7 cellular contexts compared by ENCODE assay signal in the genomic region with DNA sequence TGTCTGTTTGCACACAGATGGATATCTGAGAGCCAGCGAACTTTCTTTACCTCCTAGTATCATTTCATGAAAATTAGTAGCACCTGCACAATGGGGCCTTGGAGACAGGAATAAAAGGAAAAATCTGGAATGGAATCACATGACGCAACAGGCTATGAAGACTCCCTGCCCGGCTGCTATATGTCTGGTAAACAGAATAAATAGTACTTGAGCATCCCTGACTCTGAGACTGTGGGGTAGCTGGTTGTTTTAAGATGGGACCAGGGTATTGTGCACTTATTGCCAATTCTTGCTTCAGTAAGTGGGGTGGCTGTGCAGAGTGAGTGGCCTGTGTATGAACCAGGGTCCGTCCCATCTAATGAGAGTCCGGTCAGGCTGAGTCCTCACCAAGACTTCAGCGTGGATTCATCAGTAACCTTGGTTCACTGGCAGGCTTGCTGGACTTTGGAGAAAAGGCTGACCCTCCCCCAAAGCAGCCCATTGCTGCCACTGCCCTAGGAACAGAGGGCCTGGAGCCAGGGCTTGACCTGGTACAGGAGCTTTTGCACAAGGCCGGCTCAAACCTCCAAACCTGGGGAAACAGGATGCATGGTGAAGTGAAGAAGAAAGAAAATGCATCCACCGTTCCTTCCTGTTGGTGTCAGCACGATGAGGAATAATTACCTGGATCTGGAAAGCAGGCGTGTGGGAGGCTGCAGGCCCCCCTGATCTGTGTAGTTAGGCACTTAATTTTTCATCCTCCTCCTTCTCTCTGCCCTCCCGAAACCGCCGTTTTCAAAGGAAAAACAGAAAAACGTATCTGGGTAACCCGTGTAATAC.
A peak's percentile ranks its signal among the peaks of the same experiment; 100 is the strongest.
DNase-seq lines count a peak whose midpoint lies in the region; ATAC-seq and TF ChIP-seq lines count a peak whose summit lies in the region.

No MANE protein-coding gene starts in this region.

- peak overlapping the region; percentile 56 for H2AFZ ChIP-seq in IMR-90 (replicated peaks; ENCODE audit: low read length, poor library complexity)

- peaks cover 6% of the 10 kb centered on the region; the same call in 1 of the 2 replicates for H3K36me3 ChIP-seq in IMR-90 (ENCODE audit: control insufficient read depth, insufficient read depth, low read length)

- no peak for TF ChIP-seq CTCF in IMR-90 (conservative IDR thresholded peaks at IDR 0.05; ENCODE audit: low read depth, low read length)

- no peak for TF ChIP-seq RAD21 in IMR-90 (IDR thresholded peaks at IDR 0.05; ENCODE audit: low read length)

- H3K56ac ChIP-seq in IMR-90 (ENCODE audit: extremely low read depth, insufficient read depth, low read length): peak overlapping the region; percentile 38; the same call in 1 of the 2 replicates

- H3K4me2 ChIP-seq in IMR-90 (ENCODE audit: low read depth, low read length): peak overlapping the region; percentile 92

- H3K79me1 ChIP-seq in IMR-90 (ENCODE audit: low read depth in 1 of 2, low read length in 2 of 2): peaks cover 8 to 65% of the 10 kb centered on the region in 2 experiments

- H4K8ac ChIP-seq in IMR-90 (ENCODE audit: low read depth in 2 of 2, low read length in 2 of 2): peak overlapping the region; percentile 86 to 91; a peak in 3 of 4 replicates

- H3K4me3 ChIP-seq in IMR-90 (ENCODE audit: insufficient read depth, low read depth, low read length): no peak overlapping the region

- dilution Hi-C loops in IMR-90 (cut with HindIII; ENCODE audit: low sequenced_read_pairs, unreplicated experiment): no loop called here

- H3K4me3 Mint-ChIP-seq in stimulated activated naive B cell treated with anti-CD40 and anti-IgM and Interleukin-4, amounts not matched to agents 10 μg/mL and 1 μg/mL and 100 μg/mL, for 72 hours: peak overlapping the region; percentile 54 to 71

- H2BK5ac ChIP-seq in IMR-90 (ENCODE audit: low read depth, low read length, poor library complexity, severe bottlenecking): peak overlapping the region; percentile 98

- POLR2A ChIA-PET in IMR-90 (lab: Charles Lee; ENCODE audit: unreplicated experiment): no interaction called here

- H2BK120ac ChIP-seq in IMR-90 (ENCODE audit: low read depth, low read length): peak overlapping the region; percentile 97

- H3K27ac ChIP-seq in IMR-90 (ENCODE audit: insufficient read depth, low read length): peak overlapping the region; percentile 43
- peak overlapping the region; percentile 97 for H3K27ac ChIP-seq in layer of hippocampus (ENCODE audit: low read depth, low read length)

- H4K91ac ChIP-seq in IMR-90 (ENCODE audit: insufficient read depth, low read depth, low read length): peak overlapping the region; percentile 98

- CTCF ChIA-PET in IMR-90 (lab: Yijun Ruan, JAX): interaction anchor here (0.6 to 0.7 kb wide), 2 partner anchors 10 to 143 kb away, joined by 3 to 4 read pairs; no protein-coding TSS in a partner anchor

- H3K4me1 Mint-ChIP-seq in stimulated activated naive B cell treated with anti-CD40 and anti-IgM and Interleukin-4, amounts not matched to agents 10 μg/mL and 1 μg/mL and 100 μg/mL, for 72 hours: peaks cover 40 to 51% of the 10 kb centered on the region in 2 donors

- peak overlapping the region; percentile 51 for H2AK9ac ChIP-seq in IMR-90 (replicated peaks; ENCODE audit: low read depth, low read length, poor library complexity)

- no peaks in the 10 kb centered on the region for H3K27me3 Mint-ChIP-seq in stimulated activated naive B cell treated with anti-CD40 and anti-IgM and Interleukin-4, amounts not matched to agents 10 μg/mL and 1 μg/mL and 100 μg/mL, for 72 hours

- peaks cover 30% of the 10 kb centered on the region for H3K4me1 ChIP-seq in IMR-90 (ENCODE audit: control insufficient read depth, insufficient read depth, low read length)

- peaks cover 25 to 26% of the 10 kb centered on the region in 2 donors for H3K36me3 Mint-ChIP-seq in activated naive CD4-positive, alpha-beta T cell treated with anti-CD3 and anti-CD28 coated beads, Interleukin-2, amount 50 U/mL, for 72 hours
- H3K36me3 Mint-ChIP-seq in stimulated activated naive B cell treated with anti-CD40 and anti-IgM and Interleukin-4, amounts not matched to agents 10 μg/mL and 1 μg/mL and 100 μg/mL, for 72 hours: no peaks in the 10 kb centered on the region

- H3K23ac ChIP-seq in IMR-90 (ENCODE audit: low read depth, low read length): peak overlapping the region; percentile 99

- peak; percentile 22 for DNase-seq in IMR-90
- no peak for DNase-seq in activated naive CD4-positive, alpha-beta T cell treated with anti-CD3 and anti-CD28 coated beads, Interleukin-2, amount 50 U/mL, for 72 hours (ENCODE audit: low spot score in 2 of 2)
- DNase-seq in stimulated activated naive B cell treated with anti-CD40 and anti-IgM and Interleukin-4, amounts not matched to agents 10 μg/mL and 1 μg/mL and 100 μg/mL, for 72 hours: no peak
- no peak for DNase-seq in RPMI8226
- no peak for DNase-seq in epidermal melanocyte (ENCODE audit: insufficient read length, low spot score)

- H2AK5ac ChIP-seq in IMR-90 (ENCODE audit: low read depth, low read length): peak overlapping the region; percentile 99

- TF ChIP-seq POLR2A in IMR-90 (IDR thresholded peaks at IDR 0.05; ENCODE audit: low read depth, low read length): no peak

- H3K9me1 ChIP-seq in IMR-90 (ENCODE audit: insufficient read depth, low read length): peaks cover 13% of the 10 kb centered on the region

- H3K27ac Mint-ChIP-seq in activated naive CD4-positive, alpha-beta T cell treated with anti-CD3 and anti-CD28 coated beads, Interleukin-2, amount 50 U/mL, for 72 hours: peak overlapping the region; percentile 94 to 100
- H3K27ac Mint-ChIP-seq in stimulated activated naive B cell treated with anti-CD40 and anti-IgM and Interleukin-4, amounts not matched to agents 10 μg/mL and 1 μg/mL and 100 μg/mL, for 72 hours: peak overlapping the region; percentile 94

- H3K9me3 Mint-ChIP-seq in activated naive CD4-positive, alpha-beta T cell treated with anti-CD3 and anti-CD28 coated beads, Interleukin-2, amount 50 U/mL, for 72 hours: no peaks in the 10 kb centered on the region
- H3K9me3 Mint-ChIP-seq in stimulated activated naive B cell treated with anti-CD40 and anti-IgM and Interleukin-4, amounts not matched to agents 10 μg/mL and 1 μg/mL and 100 μg/mL, for 72 hours: no peaks in the 10 kb centered on the region

- 48% methylated on average over 3 of the region's 15 CpGs; no CpG with 5 or more reads in 1 of the 2 experiments for WGBS in IMR-90 (ENCODE audit: extremely low coverage in 2 of 2, insufficient read length in 1 of 2), 2 experiments

- H3K9me3 ChIP-seq in IMR-90 (ENCODE audit: control insufficient read depth, insufficient read depth, low read length): no peaks in the 10 kb centered on the region

- peak overlapping the region; percentile 97 for H3K4ac ChIP-seq in IMR-90 (ENCODE audit: low read depth, low read length)

- peak overlapping the region; percentile 86 for H3K14ac ChIP-seq in IMR-90 (replicated peaks; ENCODE audit: low read depth, low read length)

- H2BK20ac ChIP-seq in IMR-90 (ENCODE audit: low read depth, low read length): peak overlapping the region; percentile 84

- in situ Hi-C loops in IMR-90 (cut with MboI; ENCODE audit: low sequenced_read_pairs): loop anchor here (5.0 to 10.0 kb wide), 3 partner anchors 67 to 315 kb away; partner anchors contain the start of gene TGIF1

- H4K20me1 ChIP-seq in IMR-90 (ENCODE audit: insufficient read depth, low read length): no peaks in the 10 kb centered on the region

- peak overlapping the region; percentile 58 for H3K18ac ChIP-seq in IMR-90 (ENCODE audit: low read depth, low read length)

- H4K5ac ChIP-seq in IMR-90 (ENCODE audit: low read depth, low read length): peak overlapping the region; percentile 79

- H3K9ac ChIP-seq in IMR-90 (ENCODE audit: low read depth, low read length): peak overlapping the region; percentile 8

- H2BK15ac ChIP-seq in IMR-90 (ENCODE audit: low read depth, low read length): peak overlapping the region; percentile 83

- intact Hi-C loops in IMR-90 (cut with micrococcal nuclease): loop anchor here (5.0 kb wide), 1 partner anchor 400 kb away; no protein-coding TSS in a partner anchor

- no TSS peak for BruUV-seq in IMR-90 (replicated peaks; lab: Mats Ljungman, UMichigan)

- H3K27me3 ChIP-seq in IMR-90 (ENCODE audit: control insufficient read depth, insufficient read depth, low read length) (no peaks in the 10 kb centered on the region), layer of hippocampus (ENCODE audit: control insufficient read depth, insufficient read depth, low read length) (no peaks in the 10 kb centered on the region)

- ATAC-seq in IMR-90 (ENCODE audit: low read depth) (no peak), HG03108 (IDR thresholded peaks at IDR 0.05; ENCODE audit: unreplicated experiment) (no peak)
- ATAC-seq in activated naive CD4-positive, alpha-beta T cell treated with anti-CD3 and anti-CD28 coated beads, Interleukin-2, amount 50 U/mL, for 72 hours: no peak
- ATAC-seq in stimulated activated naive B cell treated with anti-CD40 and anti-IgM and Interleukin-4, amounts not matched to agents 10 μg/mL and 1 μg/mL and 100 μg/mL, for 72 hours (replicated peaks): no peak

TF ChIP-seq in IMR-90, 13 proteins besides CTCF, POLR2A, EP300 and RAD21:
- TF ChIP-seq USF2 (IDR thresholded peaks at IDR 0.05; ENCODE audit: low read depth, low read length): peak; percentile 34; the same call in 1 of the 2 replicates
- TF ChIP-seq MXI1 (IDR thresholded peaks at IDR 0.05; ENCODE audit: borderline replicate concordance, low read depth, low read length): no peak
- TF ChIP-seq RCOR1 (IDR thresholded peaks at IDR 0.05; ENCODE audit: insufficient replicate concordance, low read length): no peak
- TF ChIP-seq CEBPB (IDR thresholded peaks at IDR 0.05; ENCODE audit: low read depth, low read length): peak; percentile 69
